Comparison of ENCODE assay signal across 9 cellular contexts in the genomic region with DNA sequence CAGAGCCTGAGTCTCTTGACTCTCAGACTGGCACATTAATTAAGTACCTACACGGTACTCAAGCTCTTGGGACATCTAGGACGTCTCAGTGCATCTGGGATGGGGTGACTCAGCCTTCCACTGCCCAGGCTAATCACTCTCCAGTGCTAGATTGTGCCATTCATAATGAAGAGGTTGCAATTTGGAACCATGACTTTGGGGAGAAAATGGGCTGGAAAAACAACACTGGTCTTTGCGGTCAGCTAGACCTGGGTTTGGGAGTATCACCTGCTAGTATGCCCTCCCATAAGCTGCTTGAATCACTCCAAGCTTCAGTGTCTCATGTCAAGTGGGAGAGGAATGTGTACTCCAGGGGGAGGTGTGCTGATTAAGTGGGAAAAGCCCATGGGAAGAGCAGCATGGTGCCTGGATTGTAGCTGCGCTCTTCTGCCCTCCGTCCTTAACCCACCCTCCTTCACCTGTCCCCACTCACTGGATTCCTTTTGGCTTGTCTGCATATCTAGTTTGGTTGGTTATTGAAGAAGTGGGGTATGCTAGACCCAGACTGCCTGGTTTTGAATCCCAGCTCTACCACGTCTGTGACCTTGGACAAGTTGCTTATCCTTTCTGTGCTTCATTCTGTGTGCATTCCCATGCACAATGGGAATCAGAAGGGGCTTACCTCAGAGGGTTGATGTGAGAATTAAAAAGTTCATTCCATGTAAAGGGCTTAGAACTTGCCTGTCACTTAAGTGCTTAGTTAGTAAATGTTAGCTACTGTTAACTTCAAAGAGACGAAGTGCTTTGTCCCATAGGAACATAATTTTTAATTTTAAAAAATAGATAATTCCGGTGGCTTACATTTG. TPM values are rescaled to one million over a fixed set of nuclear protein-coding genes. Genes with fewer than 3 reads are reported as not detected.
DNase-seq lines count a peak whose midpoint lies in the region; ATAC-seq, FAIRE-seq and TF ChIP-seq lines count a peak whose summit lies in the region.
"Had no signal": no experiment of that assay in that cellular context is flagged by ENCODE, and none has a peak within 500 bp of the region (broad histone marks: within the 10 kb centered on the region; RNA-seq: fewer than 3 reads in every experiment).

No MANE protein-coding gene starts in this region.

- no peaks in the 10 kb centered on the region for H3K9me3 ChIP-seq in endothelial cell of umbilical vein (replicated peaks; ENCODE audit: control insufficient read depth, insufficient read depth, low read length)

- H3K4me2 ChIP-seq in endothelial cell of umbilical vein (ENCODE audit: insufficient read depth, low read length) = peak overlapping the region; percentile 69

- H3K4me3 ChIP-seq in endothelial cell of umbilical vein (replicated peaks in 1 of 3; ENCODE audit: insufficient read depth in 1 of 3, low read depth in 1 of 3, low read length in 3 of 3) = peak overlapping the region in 1 of 3 experiments; percentile 46

- H3K27me3 ChIP-seq in endothelial cell of umbilical vein (ENCODE audit: control insufficient read depth in 2 of 2, insufficient read depth in 2 of 2, low read length in 2 of 2) = peaks cover 0 to 2% of the 10 kb centered on the region in 2 experiments

- H3K9me1 ChIP-seq in endothelial cell of umbilical vein (replicated peaks; ENCODE audit: control insufficient read depth, extremely low read depth, insufficient read depth, low read length) = no peaks in the 10 kb centered on the region

- H3K9ac ChIP-seq in endothelial cell of umbilical vein (replicated peaks; ENCODE audit: extremely low read depth, insufficient read depth, low read length) = peak overlapping the region; percentile 78

- TF ChIP-seq CTCF in endothelial cell of umbilical vein (IDR thresholded peaks at IDR 0.05; ENCODE audit: extremely low read depth in 1 of 2, insufficient read depth in 1 of 2, low read depth in 1 of 2, low read length in 2 of 2) = no peak

- peak; percentile 59 for FAIRE-seq in endothelial cell of umbilical vein (lab: Jason Lieb, UNC)

- BruUV-seq in endothelial cell of umbilical vein (replicated peaks; lab: Mats Ljungman, UMichigan) = no TSS peak

- CTCF ChIA-PET in endothelial cell of umbilical vein (lab: Charles Lee) = interaction anchor here (0.8 to 4.1 kb wide), 11 partner anchors 9 to 1024 kb away, joined by 3 to 12 read pairs (median 4); partner anchors contain the start of gene CBX3

- DNase-seq in T-helper 2 cell treated with Interferon-gamma antibody and Interleukin-4, amounts not matched to agents 5 μg/mL and 100 μg/mL, for 36 hours (ENCODE audit: low spot score) = no peak
- DNase-seq in T-helper 2 cell (no peak), OCI-M1 (lab: John Stamatoyannopoulos, UW) (peak; percentile 38), endothelial cell of umbilical vein (ENCODE audit: low read depth, low spot score) (peak; percentile 68), NCI-H1105 treated with DMSO at 0.1 percent for 48 hours (lab: John Stamatoyannopoulos, UW) (no peak), C1 segment of cervical spinal cord (lab: John Stamatoyannopoulos, UW) (no peak)
- DNase-seq in stimulated activated effector memory CD8-positive, alpha-beta T cell treated with anti-CD3 and anti-CD28 coated beads, Interleukin-12 subunit alpha, Interleukin-12 subunit beta, amount 100 ng/mL, for 72 hours (ENCODE audit: low spot score in 2 of 2) = no peak
- no peak for DNase-seq in activated CD4-positive, alpha-beta T cell treated with anti-CD3 and anti-CD28 coated beads, Interleukin-2, amount 50 U/mL, for 48 hours

- H3K27ac Mint-ChIP-seq in T-helper 2 cell treated with Interferon-gamma antibody and Interleukin-4, amounts not matched to agents 5 μg/mL and 100 μg/mL, for 36 hours = peak overlapping the region; percentile 91
- H3K27ac Mint-ChIP-seq in stimulated activated effector memory CD8-positive, alpha-beta T cell treated with anti-CD3 and anti-CD28 coated beads, Interleukin-12 subunit alpha, Interleukin-12 subunit beta, amount 100 ng/mL, for 72 hours = peak overlapping the region; percentile 72

- H3K36me3 Mint-ChIP-seq in T-helper 2 cell treated with Interferon-gamma antibody and Interleukin-4, amounts not matched to agents 5 μg/mL and 100 μg/mL, for 36 hours (ENCODE audit: low read depth) = peaks cover 20% of the 10 kb centered on the region
- peaks cover 35% of the 10 kb centered on the region for H3K36me3 Mint-ChIP-seq in stimulated activated effector memory CD8-positive, alpha-beta T cell treated with anti-CD3 and anti-CD28 coated beads, Interleukin-12 subunit alpha, Interleukin-12 subunit beta, amount 100 ng/mL, for 72 hours

- peak overlapping the region; percentile 95 for H3K4me3 Mint-ChIP-seq in T-helper 2 cell treated with Interferon-gamma antibody and Interleukin-4, amounts not matched to agents 5 μg/mL and 100 μg/mL, for 36 hours
- peak overlapping the region; percentile 98 for H3K4me3 Mint-ChIP-seq in stimulated activated effector memory CD8-positive, alpha-beta T cell treated with anti-CD3 and anti-CD28 coated beads, Interleukin-12 subunit alpha, Interleukin-12 subunit beta, amount 100 ng/mL, for 72 hours

- dilution Hi-C loops in endothelial cell of umbilical vein (cut with MboI; ENCODE audit: extremely low pct_ligation_motif_present, low sequenced_read_pairs) = no loop called here

- peaks cover 73% of the 10 kb centered on the region for H3K4me1 Mint-ChIP-seq in T-helper 2 cell treated with Interferon-gamma antibody and Interleukin-4, amounts not matched to agents 5 μg/mL and 100 μg/mL, for 36 hours (ENCODE audit: low read depth)
- H3K4me1 Mint-ChIP-seq in stimulated activated effector memory CD8-positive, alpha-beta T cell treated with anti-CD3 and anti-CD28 coated beads, Interleukin-12 subunit alpha, Interleukin-12 subunit beta, amount 100 ng/mL, for 72 hours = peaks cover 85% of the 10 kb centered on the region

- no peaks in the 10 kb centered on the region for H3K9me3 Mint-ChIP-seq in T-helper 2 cell treated with Interferon-gamma antibody and Interleukin-4, amounts not matched to agents 5 μg/mL and 100 μg/mL, for 36 hours
- no peaks in the 10 kb centered on the region for H3K9me3 Mint-ChIP-seq in stimulated activated effector memory CD8-positive, alpha-beta T cell treated with anti-CD3 and anti-CD28 coated beads, Interleukin-12 subunit alpha, Interleukin-12 subunit beta, amount 100 ng/mL, for 72 hours

- H3K27ac ChIP-seq in endothelial cell of umbilical vein (ENCODE audit: insufficient read depth, low read depth, low read length) = peak overlapping the region; percentile 92
- H3K27ac ChIP-seq: C4-2B had no signal

- H2AFZ ChIP-seq in endothelial cell of umbilical vein (ENCODE audit: low read depth, low read length) = no peak overlapping the region

- H3K79me2 ChIP-seq in endothelial cell of umbilical vein (ENCODE audit: control insufficient read depth, insufficient read depth, low read length) = peaks cover 74% of the 10 kb centered on the region

- H3K36me3 ChIP-seq in endothelial cell of umbilical vein (ENCODE audit: control insufficient read depth in 2 of 2, extremely low read depth in 1 of 2, insufficient read depth in 2 of 2, low read length in 2 of 2) = no peaks in the 10 kb centered on the region

- TF ChIP-seq POLR2A in endothelial cell of umbilical vein (IDR thresholded peaks at IDR 0.05; ENCODE audit: low read depth, low read length) = no peak

- intact Hi-C loops in endothelial cell of umbilical vein (cut with micrococcal nuclease) = loop anchor here (2.0 to 10.0 kb wide), 5 partner anchors 31 to 1002 kb away; partner anchors contain the start of gene HOXA7

- peaks cover 70% of the 10 kb centered on the region for H3K4me1 ChIP-seq in endothelial cell of umbilical vein (ENCODE audit: control insufficient read depth, extremely low read depth, insufficient read depth, low read length)

- POLR2A ChIA-PET in endothelial cell of umbilical vein (lab: Charles Lee) = interaction anchor here (0.6 to 2.1 kb wide), 6 partner anchors 11 to 1006 kb away, joined by 3 to 9 read pairs (median 4); no protein-coding TSS in a partner anchor

- H3K27me3 Mint-ChIP-seq in T-helper 2 cell treated with Interferon-gamma antibody and Interleukin-4, amounts not matched to agents 5 μg/mL and 100 μg/mL, for 36 hours (ENCODE audit: low read depth) = no peaks in the 10 kb centered on the region

- no peaks in the 10 kb centered on the region for H4K20me1 ChIP-seq in endothelial cell of umbilical vein (replicated peaks; ENCODE audit: control insufficient read depth, extremely low read depth, insufficient read depth, low read length)

- ATAC-seq in stimulated activated effector memory CD8-positive, alpha-beta T cell treated with anti-CD3 and anti-CD28 coated beads, Interleukin-12 subunit alpha, Interleukin-12 subunit beta, amount 100 ng/mL, for 72 hours = no peak

RNA-seq across cellular contexts. Expression of gene NFE2L3, which starts 3.8 kb away (rescaled TPM):
- 28.4 and 40.2 TPM in 2 replicates for total RNA-seq in endothelial cell of umbilical vein
- polyA plus RNA-seq in endothelial cell of umbilical vein = 29.6 and 30.8 TPM in 2 replicates
- polyA plus RNA-seq in endothelial cell of umbilical vein (2011; cell fraction: cytosol; rRNA removed) = 36.1 and 37.8 TPM in 2 replicates
- 27.3 and 32.9 TPM in 2 replicates for polyA plus RNA-seq in endothelial cell of umbilical vein (2011; cell fraction: nucleus; rRNA removed)
- 42.9 and 67.1 TPM in 2 replicates for polyA plus RNA-seq in endothelial cell of umbilical vein (2012)
- polyA minus RNA-seq in endothelial cell of umbilical vein = 45.2 and 45.7 TPM in 2 replicates
- not detected for polyA minus RNA-seq in endothelial cell of umbilical vein (2011; cell fraction: cytosol; rRNA and poly(A)+ RNA removed)
- polyA minus RNA-seq in endothelial cell of umbilical vein (2011; cell fraction: nucleus; rRNA and poly(A)+ RNA removed) = 14.6 and 23.3 TPM in 2 replicates

RNA-seq across cellular contexts. Expression of gene HNRNPA2B1, which starts 44.8 kb away (rescaled TPM):
- total RNA-seq in endothelial cell of umbilical vein = 703 and 717 TPM in 2 replicates
- 104 and 198 TPM in 2 replicates for polyA plus RNA-seq in endothelial cell of umbilical vein
- polyA plus RNA-seq in endothelial cell of umbilical vein (2011; cell fraction: cytosol; rRNA removed) = 420 and 499 TPM in 2 replicates
- 496 and 792 TPM in 2 replicates for polyA plus RNA-seq in endothelial cell of umbilical vein (2011; cell fraction: nucleus; rRNA removed)
- polyA plus RNA-seq in endothelial cell of umbilical vein (2012) = 674 and 1,097 TPM in 2 replicates
- 165 and 169 TPM in 2 replicates for polyA minus RNA-seq in endothelial cell of umbilical vein
- polyA minus RNA-seq in endothelial cell of umbilical vein (2011; cell fraction: cytosol; rRNA and poly(A)+ RNA removed) = 207 TPM
- 209 and 233 TPM in 2 replicates for polyA minus RNA-seq in endothelial cell of umbilical vein (2011; cell fraction: nucleus; rRNA and poly(A)+ RNA removed)

RNA-seq across cellular contexts. Expression of gene CBX3, which starts 45.8 kb away (rescaled TPM):
- total RNA-seq in endothelial cell of umbilical vein = 184 and 200 TPM in 2 replicates
- polyA plus RNA-seq in endothelial cell of umbilical vein = 41.7 and 47.5 TPM in 2 replicates
- polyA plus RNA-seq in endothelial cell of umbilical vein (2011; cell fraction: cytosol; rRNA removed) = 86.6 and 94.2 TPM in 2 replicates
- polyA plus RNA-seq in endothelial cell of umbilical vein (2011; cell fraction: nucleus; rRNA removed) = 78.8 and 112 TPM in 2 replicates
- 119 and 202 TPM in 2 replicates for polyA plus RNA-seq in endothelial cell of umbilical vein (2012)
- polyA minus RNA-seq in endothelial cell of umbilical vein = 22.8 and 24.5 TPM in 2 replicates
- 44.4 TPM for polyA minus RNA-seq in endothelial cell of umbilical vein (2011; cell fraction: cytosol; rRNA and poly(A)+ RNA removed)
- 51.5 and 52.5 TPM in 2 replicates for polyA minus RNA-seq in endothelial cell of umbilical vein (2011; cell fraction: nucleus; rRNA and poly(A)+ RNA removed)

Comparison
In these comparisons a context has a peak if more than half of its experiments do, and no peak if none do; other contexts are left out.
1. DNase-seq: peak in OCI-M1 (single experiment) and endothelial cell of umbilical vein (single experiment); none in T-helper 2 cell treated with Interferon-gamma antibody and Interleukin-4, amounts not matched to agents 5 μg/mL and 100 μg/mL, for 36 hours (single experiment), T-helper 2 cell (0 of 5), stimulated activated effector memory CD8-positive, alpha-beta T cell treated with anti-CD3 and anti-CD28 coated beads, Interleukin-12 subunit alpha, Interleukin-12 subunit beta, amount 100 ng/mL, for 72 hours (0 of 2), NCI-H1105 treated with DMSO at 0.1 percent for 48 hours (single experiment), activated CD4-positive, alpha-beta T cell treated with anti-CD3 and anti-CD28 coated beads, Interleukin-2, amount 50 U/mL, for 48 hours (0 of 2) and C1 segment of cervical spinal cord (0 of 14).